15 cellular contexts compared by ENCODE assay signal in the genomic region with DNA sequence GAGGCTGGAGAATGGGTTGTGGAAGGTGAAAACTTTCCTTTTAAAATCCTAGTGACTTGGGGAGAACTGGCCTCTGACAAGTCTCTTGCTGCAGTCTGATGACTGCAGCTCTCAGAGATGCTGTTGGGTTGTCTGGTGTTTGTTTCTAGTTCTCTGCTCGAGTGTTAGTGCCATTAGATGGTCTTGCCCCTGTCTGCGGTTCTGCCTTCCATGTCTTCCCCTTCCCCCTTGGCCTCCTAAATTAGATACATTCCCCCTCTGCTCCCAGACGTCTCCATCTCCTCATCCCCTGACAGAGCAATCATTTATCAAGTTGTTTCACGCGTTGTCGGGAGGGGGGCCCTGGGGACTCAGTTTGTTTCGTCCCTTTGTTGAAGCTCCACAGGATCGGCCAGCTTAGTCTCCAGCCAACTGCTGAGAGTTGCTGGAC.
A peak's percentile ranks its signal among the peaks of the same experiment; 100 is the strongest.
DNase-seq lines count a peak whose midpoint lies in the region; ATAC-seq and TF ChIP-seq lines count a peak whose summit lies in the region.
"Had no signal": no experiment of that assay in that cellular context is flagged by ENCODE, and none has a peak within 500 bp of the region (broad histone marks: within the 10 kb centered on the region; RNA-seq: fewer than 3 reads in every experiment).

No MANE protein-coding gene starts in this region.

- no peak for ATAC-seq in natural killer cell treated with Interleukin-12 subunit alpha and Interleukin-12 subunit beta and Interleukin-15 and Interleukin-18, amount 100 ng/mL, for 72 hours
- no peak for ATAC-seq in HG02571 (IDR thresholded peaks at IDR 0.05; ENCODE audit: unreplicated experiment)
- ATAC-seq: activated T-cell treated with anti-CD3 and anti-CD28 coated beads, Interleukin-2, amount 50 U/mL, for 72 hours had no signal

- H3K9me3 ChIP-seq in BLaER1 treated with 17β-estradiol and CSF1 and Interleukin-3, amounts not matched to agents 10 nM and 100 nM (replicated peaks in 1 of 11) = no peaks in the 10 kb centered on the region
- no peaks in the 10 kb centered on the region for H3K9me3 ChIP-seq in tibial artery
- H3K9me3 ChIP-seq: pancreas had no signal

- H3K36me3 ChIP-seq in BLaER1 treated with 17β-estradiol and CSF1 and Interleukin-3, amounts not matched to agents 10 nM and 100 nM = no peaks in the 10 kb centered on the region
- H3K36me3 ChIP-seq in tibial artery = no peaks in the 10 kb centered on the region
- H3K36me3 ChIP-seq: pancreas had no signal

- H3K9ac ChIP-seq in BLaER1 treated with 17β-estradiol and CSF1 and Interleukin-3, amounts not matched to agents 10 nM and 100 nM = peak overlapping the region in 10 of 11 experiments; percentile 4 to 64 (median 50); a peak in 16 of 22 replicates

- H3K27me3 ChIP-seq in BLaER1 treated with 17β-estradiol and CSF1 and Interleukin-3, amounts not matched to agents 10 nM and 100 nM = no peaks in the 10 kb centered on the region
- H3K27me3 ChIP-seq in tibial artery = peaks cover 0 to 4% of the 10 kb centered on the region in 2 donors
- H3K27me3 ChIP-seq: pancreas had no signal

- TF ChIP-seq CTCF in neural crest cell (conservative IDR thresholded peaks at IDR 0.05) (no peak), tibial artery (IDR thresholded peaks at IDR 0.05) (no peak)

- no peaks in the 10 kb centered on the region for H3K27me3 Mint-ChIP-seq in neural crest cell (ENCODE audit: low read depth)
- peaks cover 13 to 24% of the 10 kb centered on the region in 2 donors for H3K27me3 Mint-ChIP-seq in natural killer cell treated with Interleukin-12 subunit alpha and Interleukin-12 subunit beta and Interleukin-15 and Interleukin-18, amount 100 ng/mL, for 72 hours

- H4K20me1 ChIP-seq in BLaER1 treated with 17β-estradiol and CSF1 and Interleukin-3, amounts not matched to agents 10 nM and 100 nM = no peaks in the 10 kb centered on the region

- intact Hi-C loops in head of caudate nucleus (cut with DNase I) (loop anchor here (5.0 to 10.0 kb wide), 3 partner anchors 35 to 70 kb away; a partner anchor contains a TSS), tibial artery (cut with DNase I; ENCODE audit: low total_unique reads) (no loop called here)

- H3K27ac ChIP-seq in BLaER1 treated with 17β-estradiol and CSF1 and Interleukin-3, amounts not matched to agents 10 nM and 100 nM = peak overlapping the region in 10 of 11 experiments; percentile 37 to 68 (median 62); a peak in 18 of 22 replicates
- H3K27ac ChIP-seq in tibial artery = no peak overlapping the region
- H3K27ac ChIP-seq: pancreas had no signal

- no peaks in the 10 kb centered on the region for H3K9me3 Mint-ChIP-seq in neural crest cell
- no peaks in the 10 kb centered on the region for H3K9me3 Mint-ChIP-seq in natural killer cell treated with Interleukin-12 subunit alpha and Interleukin-12 subunit beta and Interleukin-15 and Interleukin-18, amount 100 ng/mL, for 72 hours
- H3K9me3 Mint-ChIP-seq: activated T-cell treated with anti-CD3 and anti-CD28 coated beads, Interleukin-2, amount 50 U/mL, for 72 hours had no signal

- peaks cover 63% of the 10 kb centered on the region for H3K4me1 Mint-ChIP-seq in neural crest cell
- H3K4me1 Mint-ChIP-seq in natural killer cell treated with Interleukin-12 subunit alpha and Interleukin-12 subunit beta and Interleukin-15 and Interleukin-18, amount 100 ng/mL, for 72 hours (ENCODE audit: low read depth in 2 of 2) = no peaks in the 10 kb centered on the region

- H3K27ac Mint-ChIP-seq in neural crest cell (ENCODE audit: unreplicated experiment) = peak overlapping the region; percentile 98
- no peak overlapping the region for H3K27ac Mint-ChIP-seq in natural killer cell treated with Interleukin-12 subunit alpha and Interleukin-12 subunit beta and Interleukin-15 and Interleukin-18, amount 100 ng/mL, for 72 hours
- H3K27ac Mint-ChIP-seq: activated T-cell treated with anti-CD3 and anti-CD28 coated beads, Interleukin-2, amount 50 U/mL, for 72 hours had no signal

- H3K4me1 ChIP-seq in BLaER1 treated with 17β-estradiol and CSF1 and Interleukin-3, amounts not matched to agents 10 nM and 100 nM = peaks cover 20 to 51% (median 40%) of the 10 kb centered on the region in 10 experiments
- no peaks in the 10 kb centered on the region for H3K4me1 ChIP-seq in tibial artery
- H3K4me1 ChIP-seq: pancreas had no signal

- H3K4me3 Mint-ChIP-seq in neural crest cell = peak overlapping the region; percentile 79
- no peak overlapping the region for H3K4me3 Mint-ChIP-seq in natural killer cell treated with Interleukin-12 subunit alpha and Interleukin-12 subunit beta and Interleukin-15 and Interleukin-18, amount 100 ng/mL, for 72 hours
- H3K4me3 Mint-ChIP-seq: activated T-cell treated with anti-CD3 and anti-CD28 coated beads, Interleukin-2, amount 50 U/mL, for 72 hours had no signal

- peak overlapping the region in 7 of 10 experiments; percentile 0 to 41 (median 29); a peak in 6 of 20 replicates for H3K4me3 ChIP-seq in BLaER1 treated with 17β-estradiol and CSF1 and Interleukin-3, amounts not matched to agents 10 nM and 100 nM
- no peak overlapping the region for H3K4me3 ChIP-seq in tibial artery
- H3K4me3 ChIP-seq: pancreas had no signal

- no peaks in the 10 kb centered on the region for H3K36me3 Mint-ChIP-seq in neural crest cell (ENCODE audit: low read depth)
- no peaks in the 10 kb centered on the region for H3K36me3 Mint-ChIP-seq in natural killer cell treated with Interleukin-12 subunit alpha and Interleukin-12 subunit beta and Interleukin-15 and Interleukin-18, amount 100 ng/mL, for 72 hours

- peak; percentile 58 to 92 (median 84) for DNase-seq in head of caudate nucleus
- DNase-seq in neural crest cell (ENCODE audit: low read depth, low spot score) = peak; percentile 54
- no peak for DNase-seq in natural killer cell treated with Interleukin-12 subunit alpha and Interleukin-12 subunit beta and Interleukin-15 and Interleukin-18, amount 100 ng/mL, for 72 hours (ENCODE audit: low spot score)
- no peak for DNase-seq in NCI-H2029 (lab: John Stamatoyannopoulos, UW)
- DNase-seq in tibial artery = no peak
- DNase-seq: activated CD4-positive, CD25-positive, alpha-beta regulatory T cell; activated T-cell treated with anti-CD3 and anti-CD28 coated beads, Interleukin-2, amount 50 U/mL, for 72 hours; DND-41; erythroblast; kidney; NCI-H510A; pancreas had no signal

- H3K4me2 ChIP-seq in BLaER1 treated with 17β-estradiol and CSF1 and Interleukin-3, amounts not matched to agents 10 nM and 100 nM = peak overlapping the region; percentile 67 to 88 (median 82)

TF ChIP-seq in PFSK-1, 5 proteins besides CTCF, POLR2A, EP300 and RAD21:
- TF ChIP-seq TAF1 (IDR thresholded peaks at IDR 0.05; ENCODE audit: borderline replicate concordance, insufficient read depth, low read length) (no peak), FOXP2 (optimal IDR thresholded peaks at IDR 0.05; ENCODE audit: borderline replicate concordance, extremely low read depth, extremely low read length, insufficient read depth) (no peak), SIN3A (IDR thresholded peaks at IDR 0.05; ENCODE audit: borderline replicate concordance, insufficient read depth, low read length) (0 out of 2 replicates have a peak, but pooled peaks have one; percentile 9)

Comparison
In these comparisons a context has a peak if more than half of its experiments do, and no peak if none do; other contexts are left out.
1. H3K27ac ChIP-seq: peak in BLaER1 treated with 17β-estradiol and CSF1 and Interleukin-3, amounts not matched to agents 10 nM and 100 nM (10 of 11); none in tibial artery (0 of 2).
2. H3K4me3 ChIP-seq: peak in BLaER1 treated with 17β-estradiol and CSF1 and Interleukin-3, amounts not matched to agents 10 nM and 100 nM (7 of 10); none in tibial artery (0 of 2).
3. DNase-seq: peak in head of caudate nucleus (42 of 42) and neural crest cell (single experiment); none in natural killer cell treated with Interleukin-12 subunit alpha and Interleukin-12 subunit beta and Interleukin-15 and Interleukin-18, amount 100 ng/mL, for 72 hours (single experiment), NCI-H2029 (single experiment) and tibial artery (0 of 2).